In genomic region chr1:33009561-33009960, GRCh38 we compare ENCODE assay signal across 23 cellular contexts. TPM values are rescaled to one million over a fixed set of nuclear protein-coding genes. Genes with fewer than 3 reads are reported as not detected.
A peak's percentile ranks its signal among the peaks of the same experiment; 100 is the strongest.
DNase-seq lines count a peak whose midpoint lies in the region; ATAC-seq and TF ChIP-seq lines count a peak whose summit lies in the region.
"Had no signal": no experiment of that assay in that cellular context is flagged by ENCODE, and none has a peak within 500 bp of the region (broad histone marks: within the 10 kb centered on the region; RNA-seq: fewer than 3 reads in every experiment).

No MANE protein-coding gene starts in this region.

- H3K9me2 ChIP-seq in PC-9 (ENCODE audit: insufficient read depth) (no peaks in the 10 kb centered on the region), MM.1S (replicated peaks; ENCODE audit: insufficient read depth, low read length) (no peaks in the 10 kb centered on the region)

- 71 to 92% methylated on average over 1 of the region's 1 CpG for WGBS in esophagus squamous epithelium, 2 donors
- WGBS in ovary, 3 donors, result 10 to 19% (median 15%) methylated on average over 1 of the region's 1 CpG

- H2AFZ ChIP-seq in PC-9 (no peak overlapping the region), MM.1S (ENCODE audit: low read length) (no peak overlapping the region)

- no peaks in the 10 kb centered on the region for H3K4me1 Mint-ChIP-seq in CD8-positive, alpha-beta T cell (ENCODE audit: low read depth)

- H3K36me3 ChIP-seq in CD8-positive, alpha-beta T cell (ENCODE audit: insufficient read depth, low read length), result peaks cover 51% of the 10 kb centered on the region
- H3K36me3 ChIP-seq in PC-9 (ENCODE audit: low read depth) (peaks cover 37% of the 10 kb centered on the region), esophagus squamous epithelium (peaks cover 6 to 59% (median 8%) of the 10 kb centered on the region in 3 donors), ovary (no peaks in the 10 kb centered on the region), MM.1S (replicated peaks; ENCODE audit: insufficient read depth, low read length) (peaks cover 37% of the 10 kb centered on the region)

- POLR2A ChIA-PET in CD8-positive, alpha-beta T cell (lab: Charles Lee), result no interaction called here
- POLR2A ChIA-PET in PC-9 (lab: Charles Lee; ENCODE audit: unreplicated experiment), result no interaction called here

- H3K9ac ChIP-seq in MM.1S (ENCODE audit: low read length), result no peak overlapping the region

- H3K4me1 ChIP-seq in CD8-positive, alpha-beta T cell (ENCODE audit: insufficient read depth, low read length), result no peaks in the 10 kb centered on the region
- H3K4me1 ChIP-seq in PC-9 (replicated peaks; ENCODE audit: insufficient read depth) (peaks cover 72% of the 10 kb centered on the region), esophagus squamous epithelium (peaks cover 35 to 97% (median 59%) of the 10 kb centered on the region in 3 donors), ovary (ENCODE audit: insufficient read depth) (peaks cover 4% of the 10 kb centered on the region), MM.1S (ENCODE audit: low read length) (0 out of 2 replicates have a peak, but pooled peaks cover 10% of the 10 kb centered on the region)

- H3K4me3 Mint-ChIP-seq in CD8-positive, alpha-beta T cell, result no peak overlapping the region
- H3K4me3 Mint-ChIP-seq: activated naive CD4-positive, alpha-beta T cell treated with anti-CD3 and anti-CD28 coated beads, Interleukin-2, amount 50 U/mL, for 24 hours; stimulated activated effector memory CD8-positive, alpha-beta T cell treated with anti-CD3 and anti-CD28 coated beads, Interleukin-12 subunit alpha, Interleukin-12 subunit beta, amount 100 ng/mL, for 72 hours had no signal

- TF ChIP-seq POLR2A in esophagus squamous epithelium (IDR thresholded peaks at IDR 0.05) (no peak), ovary (IDR thresholded peaks at IDR 0.05) (no peak)

- H3K27ac ChIP-seq in CD8-positive, alpha-beta T cell (ENCODE audit: low read depth, low read length), result no peak overlapping the region
- H3K27ac ChIP-seq in PC-9 (peak overlapping the region; percentile 71), esophagus squamous epithelium (peak overlapping the region in 3 of 4 donors; percentile 47 to 68 (median 61)), ovary (no peak overlapping the region), MM.1S (ENCODE audit: low read length) (no peak overlapping the region)
- H3K27ac ChIP-seq: thoracic aorta had no signal

- H3K9me3 Mint-ChIP-seq in CD8-positive, alpha-beta T cell, result no peaks in the 10 kb centered on the region
- H3K9me3 Mint-ChIP-seq: activated naive CD4-positive, alpha-beta T cell treated with anti-CD3 and anti-CD28 coated beads, Interleukin-2, amount 50 U/mL, for 24 hours; stimulated activated effector memory CD8-positive, alpha-beta T cell treated with anti-CD3 and anti-CD28 coated beads, Interleukin-12 subunit alpha, Interleukin-12 subunit beta, amount 100 ng/mL, for 72 hours had no signal

- CTCF ChIA-PET in CD8-positive, alpha-beta T cell (lab: Charles Lee), result interaction anchor here (7.2 kb wide), 1 partner anchor 77 kb away, joined by 59 read pairs; no protein-coding TSS in a partner anchor
- CTCF ChIA-PET in PC-9 (lab: Charles Lee), result interaction anchor here (1.3 kb wide), 1 partner anchor 40 kb away, joined by 4 read pairs; no protein-coding TSS in a partner anchor

- H3K79me2 ChIP-seq in PC-9 (ENCODE audit: low read depth) (peaks cover 19% of the 10 kb centered on the region; the same call in 1 of the 2 replicates), MM.1S (ENCODE audit: low read length) (no peaks in the 10 kb centered on the region)

- intact Hi-C loops in CD8-positive, alpha-beta T cell (cut with DNase I, micrococcal nuclease), result no loop called here
- intact Hi-C loops in PC-9 (cut with micrococcal nuclease; ENCODE audit: unreplicated experiment) (loop anchor here (2.0 to 10.0 kb wide), 2 partner anchors 41 to 195 kb away; partner anchors contain the start of genes S100PBP and YARS1), esophagus squamous epithelium (cut with DNase I) (loop anchor here (10.0 kb wide), 1 partner anchor 75 kb away; no protein-coding TSS in a partner anchor), posterior vena cava (cut with DNase I) (loop anchor here (5.0 kb wide), 1 partner anchor 77 kb away; no protein-coding TSS in a partner anchor), ovary (cut with DNase I) (loop anchor here in 1 of 4 donors (10.0 kb wide), 1 partner anchor 75 kb away; no protein-coding TSS in a partner anchor)

- H3K27me3 ChIP-seq in CD8-positive, alpha-beta T cell (ENCODE audit: insufficient read depth, low read length), result no peaks in the 10 kb centered on the region
- H3K27me3 ChIP-seq in PC-9 (ENCODE audit: insufficient read depth, low read depth), result no peaks in the 10 kb centered on the region
- no peaks in the 10 kb centered on the region for H3K27me3 ChIP-seq in esophagus squamous epithelium
- no peaks in the 10 kb centered on the region for H3K27me3 ChIP-seq in ovary
- no peaks in the 10 kb centered on the region for H3K27me3 ChIP-seq in MM.1S (replicated peaks; ENCODE audit: insufficient read depth, low read length)

- TF ChIP-seq EP300 in ovary (IDR thresholded peaks at IDR 0.05), result no peak

- H3K4me3 ChIP-seq in CD8-positive, alpha-beta T cell (ENCODE audit: low read depth, low read length), result no peak overlapping the region
- H3K4me3 ChIP-seq in PC-9 (no peak overlapping the region), esophagus squamous epithelium (no peak overlapping the region), ovary (no peak overlapping the region), MM.1S (ENCODE audit: low read length) (no peak overlapping the region)
- H3K4me3 ChIP-seq: thoracic aorta had no signal

- H3K4me2 ChIP-seq in PC-9 (peak overlapping the region; percentile 28), MM.1S (ENCODE audit: low read depth, low read length) (no peak overlapping the region)

- no peaks in the 10 kb centered on the region for H3K27me3 Mint-ChIP-seq in CD8-positive, alpha-beta T cell (ENCODE audit: low read depth)
- H3K27me3 Mint-ChIP-seq: activated naive CD4-positive, alpha-beta T cell treated with anti-CD3 and anti-CD28 coated beads, Interleukin-2, amount 50 U/mL, for 24 hours had no signal

- no peak for TF ChIP-seq CTCF in CD8-positive, alpha-beta T cell (IDR thresholded peaks at IDR 0.05)
- TF ChIP-seq CTCF in PC-9 (conservative IDR thresholded peaks at IDR 0.05) (no peak), esophagus squamous epithelium (IDR thresholded peaks at IDR 0.05) (no peak), ovary (IDR thresholded peaks at IDR 0.05) (no peak), MM.1S (IDR thresholded peaks at IDR 0.05; ENCODE audit: low read length) (no peak)

- BruUV-seq in PC-9 (replicated peaks; lab: Mats Ljungman, UMichigan), result no TSS peak

- peak overlapping the region; percentile 13 for H3K27ac Mint-ChIP-seq in CD8-positive, alpha-beta T cell
- H3K27ac Mint-ChIP-seq: activated naive CD4-positive, alpha-beta T cell treated with anti-CD3 and anti-CD28 coated beads, Interleukin-2, amount 50 U/mL, for 24 hours had no signal

- DNase-seq in CD8-positive, alpha-beta T cell, result no peak
- DNase-seq in PC-9 (no peak), esophagus squamous epithelium (lab: John Stamatoyannopoulos, UW) (no peak), posterior vena cava (ENCODE audit: low spot score) (peak; percentile 6), ovary (no peak), MM.1S (no peak)
- DNase-seq: activated CD4-positive, CD25-positive, alpha-beta regulatory T cell treated with anti-CD3 and anti-CD28 coated beads, Interleukin-2, amount 50 U/mL, for 72 hours; aorta; C1 segment of cervical spinal cord; cerebellar nuclear complex; DMS153; effector CD8-positive, alpha-beta T cell; GDM1; GOT3; left cardiac atrium; NCI-H2171; NCI-H774; retina had no signal

- H4K20me1 ChIP-seq in PC-9 (ENCODE audit: insufficient read depth), result peaks cover 4% of the 10 kb centered on the region; the same call in 1 of the 2 replicates
- H4K20me1 ChIP-seq in MM.1S (ENCODE audit: insufficient read depth, low read length), result no peaks in the 10 kb centered on the region

- H3K36me3 Mint-ChIP-seq in CD8-positive, alpha-beta T cell, result peaks cover 71% of the 10 kb centered on the region

- no peaks in the 10 kb centered on the region for H3K9me3 ChIP-seq in CD8-positive, alpha-beta T cell (ENCODE audit: low read length)
- no peaks in the 10 kb centered on the region for H3K9me3 ChIP-seq in PC-9 (ENCODE audit: insufficient read depth, low read depth)
- no peaks in the 10 kb centered on the region for H3K9me3 ChIP-seq in esophagus squamous epithelium
- H3K9me3 ChIP-seq in ovary, result no peaks in the 10 kb centered on the region
- H3K9me3 ChIP-seq in MM.1S (replicated peaks; ENCODE audit: insufficient read depth, low read length), result no peaks in the 10 kb centered on the region
- H3K9me3 ChIP-seq: thoracic aorta had no signal

- ATAC-seq in CD8-positive, alpha-beta T cell, result no peak
- ATAC-seq in GM21381 (IDR thresholded peaks at IDR 0.05; ENCODE audit: unreplicated experiment), result no peak
- ATAC-seq in GM19324 (IDR thresholded peaks at IDR 0.05; ENCODE audit: low FRiP score, unreplicated experiment), result no peak
- ATAC-seq: stimulated activated effector memory CD8-positive, alpha-beta T cell treated with anti-CD3 and anti-CD28 coated beads, Interleukin-12 subunit alpha, Interleukin-12 subunit beta, amount 100 ng/mL, for 72 hours had no signal

- H3F3A ChIP-seq in PC-9 (ENCODE audit: insufficient read depth, low read depth) (peaks cover 67% of the 10 kb centered on the region), MM.1S (ENCODE audit: insufficient read depth, low read length) (no peaks in the 10 kb centered on the region)

RNA-seq across cellular contexts. Expression of gene AK2, which starts 27.1 kb away (rescaled TPM):
- 10 to 100 TPM; 24.3 to 24.9 TPM for total RNA-seq in CD8-positive, alpha-beta T cell
- total RNA-seq in PC-9 (2021) (191 and 232 TPM in 2 replicates), esophagus squamous epithelium (100 to 1,000 TPM; 126 to 167 (median 151) TPM), posterior vena cava (10 to 100 TPM; 82.4 to 83.9 TPM), ovary (100 to 1,000 TPM in 5 of 7 donors, 10 to 100 TPM in 2; 92.2 to 135 (median 115) TPM)
- polyA plus RNA-seq in ovary, result 100 to 1,000 TPM in 1 of 2 donors, 10 to 100 TPM in 1; 52.9 to 150 TPM

RNA-seq across cellular contexts. Expression of gene RNF19B, which starts 45.0 kb away (rescaled TPM):
- 10 to 100 TPM; 43.9 to 44.6 TPM for total RNA-seq in CD8-positive, alpha-beta T cell
- total RNA-seq in PC-9 (2021) (25.4 and 25.5 TPM in 2 replicates), esophagus squamous epithelium (10 to 100 TPM; 24.2 to 61.6 (median 46.4) TPM), posterior vena cava (100 to 1,000 TPM in 1 of 2 donors, 10 to 100 TPM in 1; 40.3 to 101 TPM), ovary (10 to 100 TPM; 13.2 to 38.0 (median 15.0) TPM)
- polyA plus RNA-seq in ovary, result 10 to 100 TPM; 11.2 to 18.9 TPM

Comparison
In these comparisons a context has a peak if more than half of its experiments do, and no peak if none do; other contexts are left out.
1. H3K27ac ChIP-seq: peak in PC-9 (single experiment) and esophagus squamous epithelium (3 of 4); none in CD8-positive, alpha-beta T cell (single experiment), ovary (0 of 2) and MM.1S (single experiment).
2. intact Hi-C loops: an anchor here in PC-9 (2.0 to 10.0 kb wide), esophagus squamous epithelium (10.0 kb wide) and posterior vena cava (5.0 kb wide); none called in CD8-positive, alpha-beta T cell.